ENCODE assay signal across 17 cellular contexts in the genomic region with DNA sequence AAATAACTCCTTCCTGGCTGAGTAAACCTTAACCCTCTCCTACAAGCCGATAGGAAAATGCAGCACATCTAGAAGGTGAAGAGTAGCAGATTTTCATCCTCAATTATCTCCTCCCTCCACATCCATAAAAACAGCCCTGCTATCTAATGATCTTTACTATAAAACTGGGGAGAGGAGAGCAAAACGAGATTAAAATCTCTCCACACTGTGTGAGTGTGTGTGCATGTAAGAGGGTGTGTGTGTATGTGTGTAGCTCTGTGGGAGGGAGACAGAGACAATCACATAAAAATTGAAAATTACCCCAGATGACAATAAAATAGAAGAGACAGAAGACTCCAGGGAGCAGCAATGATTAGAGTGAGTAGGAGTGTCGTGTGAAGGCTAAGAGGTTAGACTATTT.
"Had no signal": no experiment of that assay in that cellular context is flagged by ENCODE, and none has a peak within 500 bp of the region (broad histone marks: within the 10 kb centered on the region; RNA-seq: fewer than 3 reads in every experiment).

No MANE protein-coding gene starts in this region.

- H3K4me1 ChIP-seq: gastrocnemius medialis, psoas muscle had no signal

- H3K9me3 ChIP-seq: gastrocnemius medialis, psoas muscle, sigmoid colon had no signal

- H3K9me3 Mint-ChIP-seq: activated CD4-positive, alpha-beta memory T cell treated with anti-CD3 and anti-CD28 coated beads, Interleukin-2, amount 10 ng/mL, durations not matched to agents 7 days and 5 days; activated naive CD4-positive, alpha-beta T cell treated with anti-CD3 and anti-CD28 coated beads, Interleukin-2, amount 10 ng/mL, durations not matched to agents 7 days and 5 days; activated T-cell treated with anti-CD3 and anti-CD28 coated beads, Interleukin-2, amount 50 U/mL, for 24 hours; dendritic cell treated with granulocyte-macrophage colony-stimulating factor and Interleukin-4, amounts not matched to agents 40 ng/mL and 50 ng/mL, for 4 days; natural killer cell treated with Interleukin-12 subunit alpha and Interleukin-12 subunit beta and Interleukin-15 and Interleukin-18, amount 100 ng/mL, for 72 hours; stimulated activated effector memory CD8-positive, alpha-beta T cell treated with anti-CD3 and anti-CD28 coated beads, Interleukin-12 subunit alpha, Interleukin-12 subunit beta, amount 100 ng/mL, for 72 hours had no signal

- DNase-seq: activated CD4-positive, alpha-beta memory T cell treated with anti-CD3 and anti-CD28 coated beads, Interleukin-2, amount 10 ng/mL, durations not matched to agents 7 days and 5 days; activated CD4-positive, alpha-beta T cell treated with anti-CD3 and anti-CD28 coated beads for 36 hours; activated naive CD4-positive, alpha-beta T cell treated with anti-CD3 and anti-CD28 coated beads, Interleukin-2, amount 10 ng/mL, durations not matched to agents 7 days and 5 days; activated T-cell treated with anti-CD3 and anti-CD28 coated beads, Interleukin-2, amount 50 U/mL, for 24 hours; effector memory CD4-positive, alpha-beta T cell; gastrocnemius medialis; mammary epithelial cell; occipital lobe; psoas muscle; sigmoid colon; stimulated activated CD4-positive, alpha-beta T cell treated with anti-CD3 and anti-CD28 coated beads, Interleukin-12 subunit alpha, Interleukin-12 subunit beta, amount 100 ng/mL, for 4 hours; stimulated activated CD4-positive, alpha-beta T cell treated with anti-CD3 and anti-CD28 coated beads, Interleukin-2, amount 100 ng/mL, for 24 hours; WERI-Rb-1 had no signal

- H3K27me3 Mint-ChIP-seq: activated CD4-positive, alpha-beta T cell treated with anti-CD3 and anti-CD28 coated beads for 36 hours; activated naive CD4-positive, alpha-beta T cell treated with anti-CD3 and anti-CD28 coated beads, Interleukin-2, amount 10 ng/mL, durations not matched to agents 7 days and 5 days; activated T-cell treated with anti-CD3 and anti-CD28 coated beads, Interleukin-2, amount 50 U/mL, for 24 hours; dendritic cell treated with granulocyte-macrophage colony-stimulating factor and Interleukin-4, amounts not matched to agents 40 ng/mL and 50 ng/mL, for 4 days had no signal

- H3K4me3 Mint-ChIP-seq: activated CD4-positive, alpha-beta memory T cell treated with anti-CD3 and anti-CD28 coated beads, Interleukin-2, amount 10 ng/mL, durations not matched to agents 7 days and 5 days; activated CD4-positive, alpha-beta T cell treated with anti-CD3 and anti-CD28 coated beads for 36 hours; activated naive CD4-positive, alpha-beta T cell treated with anti-CD3 and anti-CD28 coated beads, Interleukin-2, amount 10 ng/mL, durations not matched to agents 7 days and 5 days; activated T-cell treated with anti-CD3 and anti-CD28 coated beads, Interleukin-2, amount 50 U/mL, for 24 hours; dendritic cell treated with granulocyte-macrophage colony-stimulating factor and Interleukin-4, amounts not matched to agents 40 ng/mL and 50 ng/mL, for 4 days; natural killer cell treated with Interleukin-12 subunit alpha and Interleukin-12 subunit beta and Interleukin-15 and Interleukin-18, amount 100 ng/mL, for 72 hours; stimulated activated effector memory CD8-positive, alpha-beta T cell treated with anti-CD3 and anti-CD28 coated beads, Interleukin-12 subunit alpha, Interleukin-12 subunit beta, amount 100 ng/mL, for 72 hours had no signal

- H3K27ac Mint-ChIP-seq: activated CD4-positive, alpha-beta memory T cell treated with anti-CD3 and anti-CD28 coated beads, Interleukin-2, amount 10 ng/mL, durations not matched to agents 7 days and 5 days; activated CD4-positive, alpha-beta T cell treated with anti-CD3 and anti-CD28 coated beads for 36 hours; activated naive CD4-positive, alpha-beta T cell treated with anti-CD3 and anti-CD28 coated beads, Interleukin-2, amount 10 ng/mL, durations not matched to agents 7 days and 5 days; activated T-cell treated with anti-CD3 and anti-CD28 coated beads, Interleukin-2, amount 50 U/mL, for 24 hours; dendritic cell treated with granulocyte-macrophage colony-stimulating factor and Interleukin-4, amounts not matched to agents 40 ng/mL and 50 ng/mL, for 4 days; natural killer cell treated with Interleukin-12 subunit alpha and Interleukin-12 subunit beta and Interleukin-15 and Interleukin-18, amount 100 ng/mL, for 72 hours; stimulated activated effector memory CD8-positive, alpha-beta T cell treated with anti-CD3 and anti-CD28 coated beads, Interleukin-12 subunit alpha, Interleukin-12 subunit beta, amount 100 ng/mL, for 72 hours had no signal

- ATAC-seq: activated CD4-positive, alpha-beta T cell treated with anti-CD3 and anti-CD28 coated beads for 36 hours; gastrocnemius medialis; left lobe of liver; natural killer cell treated with Interleukin-12 subunit alpha and Interleukin-12 subunit beta and Interleukin-15 and Interleukin-18, amount 100 ng/mL, for 72 hours; psoas muscle; stimulated activated effector memory CD8-positive, alpha-beta T cell treated with anti-CD3 and anti-CD28 coated beads, Interleukin-12 subunit alpha, Interleukin-12 subunit beta, amount 100 ng/mL, for 72 hours had no signal

- H3K27ac ChIP-seq: gastrocnemius medialis, psoas muscle, sigmoid colon, WERI-Rb-1 had no signal

- H3K36me3 Mint-ChIP-seq: activated naive CD4-positive, alpha-beta T cell treated with anti-CD3 and anti-CD28 coated beads, Interleukin-2, amount 10 ng/mL, durations not matched to agents 7 days and 5 days; natural killer cell treated with Interleukin-12 subunit alpha and Interleukin-12 subunit beta and Interleukin-15 and Interleukin-18, amount 100 ng/mL, for 72 hours; stimulated activated effector memory CD8-positive, alpha-beta T cell treated with anti-CD3 and anti-CD28 coated beads, Interleukin-12 subunit alpha, Interleukin-12 subunit beta, amount 100 ng/mL, for 72 hours had no signal

- H3K4me1 Mint-ChIP-seq: activated CD4-positive, alpha-beta memory T cell treated with anti-CD3 and anti-CD28 coated beads, Interleukin-2, amount 10 ng/mL, durations not matched to agents 7 days and 5 days; activated CD4-positive, alpha-beta T cell treated with anti-CD3 and anti-CD28 coated beads for 36 hours; activated naive CD4-positive, alpha-beta T cell treated with anti-CD3 and anti-CD28 coated beads, Interleukin-2, amount 10 ng/mL, durations not matched to agents 7 days and 5 days; stimulated activated effector memory CD8-positive, alpha-beta T cell treated with anti-CD3 and anti-CD28 coated beads, Interleukin-12 subunit alpha, Interleukin-12 subunit beta, amount 100 ng/mL, for 72 hours had no signal

- H3K27me3 ChIP-seq: gastrocnemius medialis, sigmoid colon had no signal

- H3K36me3 ChIP-seq: gastrocnemius medialis, sigmoid colon, WERI-Rb-1 had no signal

- H3K4me3 ChIP-seq: gastrocnemius medialis, psoas muscle, sigmoid colon had no signal
